ENCODE assay signal across 35 cellular contexts in genomic region chr18:49234984-49235383, GRCh38.
"Had no signal": no experiment of that assay in that cellular context is flagged by ENCODE, and none has a peak within 500 bp of the region (broad histone marks: within the 10 kb centered on the region; RNA-seq: fewer than 3 reads in every experiment).

No MANE protein-coding gene starts in this region.

- H3K36me3 ChIP-seq: MG63 had no signal

- DNase-seq: Karpas-422, Kasumi-1, MG63, MM.1S, MV-4-11, NCI-H1048, NCI-H1092, NCI-H1092 treated with DMSO at 0.1 percent for 48 hours, NCI-H1105, NCI-H1105 treated with DMSO at 0.1 percent for 48 hours, NCI-H1417, NCI-H1417 treated with DMSO at 0.1 percent for 48 hours, NCI-H1436, NCI-H1436 treated with DMSO at 0.1 percent for 48 hours, NCI-H146, NCI-H1694, NCI-H1694 treated with DMSO at 0.1 percent for 48 hours, NCI-H187, NCI-H187 treated with DMSO at 0.1 percent for 48 hours, NCI-H1930, NCI-H2029, NCI-H2029 treated with DMSO at 0.1 percent for 48 hours, NCI-H2081, NCI-H2081 treated with DMSO at 0.1 percent for 48 hours, NCI-H2107, NCI-H2171, NCI-H2171 treated with DMSO at 0.1 percent for 48 hours, NCI-H2227 treated with DMSO at 0.1 percent for 48 hours, NCI-H226, NCI-H345, NCI-H446, NCI-H446 treated with DMSO at 0.1 percent for 48 hours, NCI-H510A, NCI-H510A treated with DMSO at 0.1 percent for 48 hours, NCI-H524 had no signal

- H3K27me3 ChIP-seq: MG63 had no signal

- H3K4me3 ChIP-seq: MG63 had no signal

- H3K9me3 ChIP-seq: MG63 had no signal
